Comparison of ENCODE assay signal across 12 cellular contexts in the genomic region with DNA sequence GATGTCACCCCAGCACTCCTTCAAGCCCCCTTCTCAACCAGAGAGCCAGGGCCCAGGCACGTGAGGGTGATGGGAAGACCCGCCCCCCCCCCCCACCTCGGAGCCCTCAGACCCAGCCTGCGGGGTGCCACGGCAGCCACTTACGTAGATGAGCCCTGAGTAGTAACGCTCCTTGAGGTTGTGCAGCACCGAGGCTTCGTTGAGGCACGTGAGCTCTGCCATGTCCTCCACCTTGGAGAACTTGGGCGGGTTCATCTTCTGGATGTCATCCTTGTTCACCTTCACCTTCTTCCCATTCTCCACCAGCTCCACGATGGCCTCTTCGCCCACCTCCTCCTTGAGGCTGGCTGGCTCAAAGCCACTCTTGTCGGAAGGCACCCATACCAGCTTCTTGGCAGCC. TPM values are rescaled to one million over a fixed set of nuclear protein-coding genes. Genes with fewer than 3 reads are reported as not detected.
DNase-seq lines count a peak whose midpoint lies in the region; ATAC-seq and TF ChIP-seq lines count a peak whose summit lies in the region.
"Had no signal": no experiment of that assay in that cellular context is flagged by ENCODE, and none has a peak within 500 bp of the region (broad histone marks: within the 10 kb centered on the region; RNA-seq: fewer than 3 reads in every experiment).

No MANE protein-coding gene starts in this region.

- H3K4me1 ChIP-seq in stomach = peaks cover 64 to 97% (median 86%) of the 10 kb centered on the region in 4 donors
- peaks cover 3% of the 10 kb centered on the region for H3K4me1 ChIP-seq in A673 (ENCODE audit: insufficient read depth, low read length, poor library complexity, severe bottlenecking)

- peak overlapping the region; percentile 1 to 100 (median 95) for H3K27ac ChIP-seq in stomach
- no peak overlapping the region for H3K27ac ChIP-seq in A673 (ENCODE audit: low read depth, low read length, poor library complexity, severe bottlenecking)

- H3K27me3 ChIP-seq in stomach (no peaks in the 10 kb centered on the region), A673 (replicated peaks; ENCODE audit: insufficient read depth, low read depth, low read length, poor library complexity) (no peaks in the 10 kb centered on the region)

- CTCF ChIA-PET in activated CD8-positive, alpha-beta T cell treated with anti-CD3 and anti-CD28 coated beads, Interleukin-2, amount 10 ng/mL, durations not matched to agents 7 days and 5 days (lab: Charles Lee) = interaction anchor here (1.0 to 1.7 kb wide), 3 partner anchors 14 to 16 kb away, joined by 3 to 8 read pairs (median 3); no protein-coding TSS in a partner anchor
- CTCF ChIA-PET in A673 (lab: Charles Lee) = no interaction called here

- no peaks in the 10 kb centered on the region for H3K27me3 Mint-ChIP-seq in activated T-cell treated with anti-CD3 and anti-CD28 coated beads, Interleukin-2, amount 50 U/mL, for 4 hours (ENCODE audit: low read depth)
- H3K27me3 Mint-ChIP-seq in activated CD8-positive, alpha-beta T cell treated with anti-CD3 and anti-CD28 coated beads, Interleukin-2, amount 10 ng/mL, durations not matched to agents 7 days and 5 days (ENCODE audit: low read depth) = no peaks in the 10 kb centered on the region
- H3K27me3 Mint-ChIP-seq in immature natural killer cell (ENCODE audit: low read depth in 3 of 3) = peaks cover 5 to 9% (median 6%) of the 10 kb centered on the region in 3 donors

- no peaks in the 10 kb centered on the region for H3K9me3 ChIP-seq in stomach
- no peaks in the 10 kb centered on the region for H3K9me3 ChIP-seq in A673 (ENCODE audit: low read depth, low read length, poor library complexity, severe bottlenecking)

- H3K27ac Mint-ChIP-seq in activated CD8-positive, alpha-beta T cell treated with anti-CD3 and anti-CD28 coated beads, Interleukin-2, amount 10 ng/mL, durations not matched to agents 7 days and 5 days = peak overlapping the region; percentile 69
- H3K27ac Mint-ChIP-seq in immature natural killer cell = peak overlapping the region; percentile 47 to 90 (median 76)

- H3K36me3 Mint-ChIP-seq in activated T-cell treated with anti-CD3 and anti-CD28 coated beads, Interleukin-2, amount 50 U/mL, for 4 hours (ENCODE audit: insufficient read depth) = peaks cover 23% of the 10 kb centered on the region
- peaks cover 62% of the 10 kb centered on the region for H3K36me3 Mint-ChIP-seq in activated CD8-positive, alpha-beta T cell treated with anti-CD3 and anti-CD28 coated beads, Interleukin-2, amount 10 ng/mL, durations not matched to agents 7 days and 5 days (ENCODE audit: low read depth)
- H3K36me3 Mint-ChIP-seq in immature natural killer cell = peaks cover 0 to 9% (median 4%) of the 10 kb centered on the region in 3 donors

- no peak for TF ChIP-seq POLR2A in stomach (IDR thresholded peaks at IDR 0.05)

- H3K4me3 ChIP-seq in stomach = no peak overlapping the region
- H3K4me3 ChIP-seq in A673 (ENCODE audit: low read depth, low read length, poor library complexity, severe bottlenecking) = no peak overlapping the region

- WGBS in stomach, 5 donors = 69 to 78% (median 72%) methylated on average over 7 to 14 of the region's 14 CpGs

- H3K4me3 Mint-ChIP-seq in activated T-cell treated with anti-CD3 and anti-CD28 coated beads, Interleukin-2, amount 50 U/mL, for 4 hours = peak overlapping the region; percentile 52
- H3K4me3 Mint-ChIP-seq in activated CD8-positive, alpha-beta T cell treated with anti-CD3 and anti-CD28 coated beads, Interleukin-2, amount 10 ng/mL, durations not matched to agents 7 days and 5 days = no peak overlapping the region
- H3K4me3 Mint-ChIP-seq in immature natural killer cell = peak overlapping the region in 1 of 5 donors; percentile 15

- TF ChIP-seq CTCF in stomach (IDR thresholded peaks at IDR 0.05) (no peak), A673 (conservative IDR thresholded peaks at IDR 0.05; ENCODE audit: low read depth, low read length) (no peak)

- H3K36me3 ChIP-seq in stomach = peaks cover 10 to 51% (median 49%) of the 10 kb centered on the region in 4 donors
- H3K36me3 ChIP-seq in A673 (ENCODE audit: insufficient read depth, low read length, poor library complexity, severe bottlenecking) = peaks cover 6% of the 10 kb centered on the region

- no peaks in the 10 kb centered on the region for H3K9me3 Mint-ChIP-seq in activated T-cell treated with anti-CD3 and anti-CD28 coated beads, Interleukin-2, amount 50 U/mL, for 4 hours
- H3K9me3 Mint-ChIP-seq in activated CD8-positive, alpha-beta T cell treated with anti-CD3 and anti-CD28 coated beads, Interleukin-2, amount 10 ng/mL, durations not matched to agents 7 days and 5 days (ENCODE audit: insufficient read depth) = no peaks in the 10 kb centered on the region
- no peaks in the 10 kb centered on the region for H3K9me3 Mint-ChIP-seq in immature natural killer cell

- intact Hi-C loops in stomach (cut with DNase I; ENCODE audit: low total_unique reads) (no loop called here), A673 (cut with micrococcal nuclease; ENCODE audit: unreplicated experiment) (no loop called here)

- H3K4me1 Mint-ChIP-seq in activated T-cell treated with anti-CD3 and anti-CD28 coated beads, Interleukin-2, amount 50 U/mL, for 4 hours (ENCODE audit: low read depth) = peaks cover 86% of the 10 kb centered on the region
- peaks cover 82% of the 10 kb centered on the region for H3K4me1 Mint-ChIP-seq in activated CD8-positive, alpha-beta T cell treated with anti-CD3 and anti-CD28 coated beads, Interleukin-2, amount 10 ng/mL, durations not matched to agents 7 days and 5 days (ENCODE audit: low read depth)
- H3K4me1 Mint-ChIP-seq in immature natural killer cell = peaks cover 73 to 81% of the 10 kb centered on the region in 2 donors

- ATAC-seq in activated T-cell treated with anti-CD3 and anti-CD28 coated beads, Interleukin-2, amount 50 U/mL, for 4 hours = no peak
- ATAC-seq in activated CD8-positive, alpha-beta T cell treated with anti-CD3 and anti-CD28 coated beads, Interleukin-2, amount 10 ng/mL, durations not matched to agents 7 days and 5 days = peak; percentile 24
- ATAC-seq in GM21825 (IDR thresholded peaks at IDR 0.05; ENCODE audit: unreplicated experiment) (no peak), GM18502 (IDR thresholded peaks at IDR 0.05; ENCODE audit: poor library complexity, unreplicated experiment) (no peak)
- ATAC-seq: sciatic nerve had no signal

- no peak for DNase-seq in activated T-cell treated with anti-CD3 and anti-CD28 coated beads, Interleukin-2, amount 50 U/mL, for 4 hours
- DNase-seq in activated T-cell treated with anti-CD3 and anti-CD28 coated beads, Interleukin-2, amount 50 U/mL, for 48 hours = no peak
- no peak for DNase-seq in activated CD8-positive, alpha-beta T cell treated with anti-CD3 and anti-CD28 coated beads, Interleukin-2, amount 10 ng/mL, durations not matched to agents 7 days and 5 days
- DNase-seq in immature natural killer cell (no peak), stomach (no peak), A673 (ENCODE audit: low spot score) (no peak)
- DNase-seq: cortex of kidney, mesendoderm, NCI-H2029 had no signal

- TF ChIP-seq EP300 in stomach (IDR thresholded peaks at IDR 0.05) = no peak

- BruUV-seq in A673 (replicated peaks; lab: Mats Ljungman, UMichigan) = no TSS peak

- POLR2A ChIA-PET in activated CD8-positive, alpha-beta T cell treated with anti-CD3 and anti-CD28 coated beads, Interleukin-2, amount 10 ng/mL, durations not matched to agents 7 days and 5 days (lab: Charles Lee) = interaction anchor here (0.6 to 0.9 kb wide), 2 partner anchors 17 to 29 kb away, joined by 3 to 4 read pairs; no protein-coding TSS in a partner anchor
- POLR2A ChIA-PET in A673 (lab: Charles Lee; ENCODE audit: low non-redundant PET) = interaction anchor here (0.6 kb wide), 2 partner anchors 17 to 133 kb away, joined by 5 to 10 read pairs; a partner anchor contains a TSS

RNA-seq across cellular contexts. Expression of a gene that starts 39.0 kb away (rescaled TPM):
- 100 to 1,000 TPM; 673 to 753 (median 716) TPM for total RNA-seq in activated T-cell treated with anti-CD3 and anti-CD28 coated beads, Interleukin-2, amount 50 U/mL, for 4 hours
- total RNA-seq in activated CD8-positive, alpha-beta T cell treated with anti-CD3 and anti-CD28 coated beads, Interleukin-2, amount 10 ng/mL, durations not matched to agents 7 days and 5 days = 100 to 1,000 TPM; 857 to 883 TPM
- polyA plus RNA-seq in immature natural killer cell (100 to 1,000 TPM in 1 of 3 donors, 10 to 100 TPM in 1, 1 to 10 TPM in 1; 8.7 to 355 (median 40.2) TPM), stomach (10 to 100 TPM; 46.7 to 79.3 (median 54.3) TPM)
- total RNA-seq in stomach (100 to 1,000 TPM; 155 to 620 (median 272) TPM), A673 (2021) (290 and 323 TPM in 2 replicates)
